9 cellular contexts compared by ENCODE assay signal in the genomic region with DNA sequence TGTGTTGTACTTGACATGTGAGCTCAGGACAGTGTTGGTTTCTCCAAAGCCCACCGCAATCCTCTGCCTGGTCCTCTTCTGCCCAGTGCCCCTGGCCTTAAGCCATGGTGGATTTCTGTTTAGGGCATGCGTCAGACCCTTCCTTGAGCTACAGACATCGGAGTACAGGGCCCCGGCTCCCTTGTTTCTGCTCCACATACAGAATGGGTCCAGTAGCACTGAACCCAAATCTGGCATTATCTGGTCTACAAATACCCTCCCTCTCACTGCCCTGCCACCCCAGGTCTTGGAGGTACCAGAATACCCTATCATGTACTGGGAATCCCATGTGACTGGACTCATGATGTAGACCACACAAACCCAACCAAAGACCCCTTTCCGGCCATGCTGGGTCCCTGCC.
"Had no signal": no experiment of that assay in that cellular context is flagged by ENCODE, and none has a peak within 500 bp of the region (broad histone marks: within the 10 kb centered on the region; RNA-seq: fewer than 3 reads in every experiment).

No MANE protein-coding gene starts in this region.

- H3K9ac ChIP-seq: GM23248, KMS-11 had no signal

- FAIRE-seq: H54, HTR-8/SVneo had no signal

- H3K4me2 ChIP-seq: KMS-11 had no signal

- H3K9me3 ChIP-seq: HAP-1 had no signal

- H3K4me3 ChIP-seq: GM23248, HAP-1 had no signal

- H3K4me1 ChIP-seq: HAP-1 had no signal

- H2AFZ ChIP-seq: GM23248 had no signal

- H3K36me3 ChIP-seq: HAP-1 had no signal

- H3K27ac ChIP-seq: GM23248, KMS-11 had no signal

- DNase-seq: GM23248, GOT3, HFFc6, KBM-7 had no signal

- ATAC-seq: HCT116 had no signal
